1 cellular context compared by ENCODE assay signal in the genomic region with DNA sequence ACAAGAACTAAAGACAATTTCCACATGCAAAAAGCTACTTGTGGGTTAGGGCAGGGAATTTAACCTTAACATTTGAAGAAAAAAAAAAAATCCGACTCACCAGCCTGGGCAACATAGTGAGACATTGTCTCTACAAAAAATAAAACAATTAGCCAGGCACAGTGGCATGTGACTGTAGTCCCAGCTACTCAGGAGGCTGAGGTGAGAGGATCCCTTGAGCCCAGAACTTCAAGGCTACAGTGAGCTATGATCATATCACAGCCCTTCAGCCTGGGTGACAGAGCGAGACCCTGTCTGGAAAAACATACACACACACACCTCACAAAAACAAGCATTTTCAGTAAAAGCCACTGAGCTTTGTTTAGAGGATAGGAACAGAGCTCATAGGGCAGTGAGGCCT.
TF ChIP-seq lines count a peak whose summit lies in the region.

No MANE protein-coding gene starts in this region.

TF ChIP-seq in K562, 482 proteins besides CTCF, POLR2A, EP300 and RAD21 (continued from another document):
- TF ChIP-seq, protein P1, sequence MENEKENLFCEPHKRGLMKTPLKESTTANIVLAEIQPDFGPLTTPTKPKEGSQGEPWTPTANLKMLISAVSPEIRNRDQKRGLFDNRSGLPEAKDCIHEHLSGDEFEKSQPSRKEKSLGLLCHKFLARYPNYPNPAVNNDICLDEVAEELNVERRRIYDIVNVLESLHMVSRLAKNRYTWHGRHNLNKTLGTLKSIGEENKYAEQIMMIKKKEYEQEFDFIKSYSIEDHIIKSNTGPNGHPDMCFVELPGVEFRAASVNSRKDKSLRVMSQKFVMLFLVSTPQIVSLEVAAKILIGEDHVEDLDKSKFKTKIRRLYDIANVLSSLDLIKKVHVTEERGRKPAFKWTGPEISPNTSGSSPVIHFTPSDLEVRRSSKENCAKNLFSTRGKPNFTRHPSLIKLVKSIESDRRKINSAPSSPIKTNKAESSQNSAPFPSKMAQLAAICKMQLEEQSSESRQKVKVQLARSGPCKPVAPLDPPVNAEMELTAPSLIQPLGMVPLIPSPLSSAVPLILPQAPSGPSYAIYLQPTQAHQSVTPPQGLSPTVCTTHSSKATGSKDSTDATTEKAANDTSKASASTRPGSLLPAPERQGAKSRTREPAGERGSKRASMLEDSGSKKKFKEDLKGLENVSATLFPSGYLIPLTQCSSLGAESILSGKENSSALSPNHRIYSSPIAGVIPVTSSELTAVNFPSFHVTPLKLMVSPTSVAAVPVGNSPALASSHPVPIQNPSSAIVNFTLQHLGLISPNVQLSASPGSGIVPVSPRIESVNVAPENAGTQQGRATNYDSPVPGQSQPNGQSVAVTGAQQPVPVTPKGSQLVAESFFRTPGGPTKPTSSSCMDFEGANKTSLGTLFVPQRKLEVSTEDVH (IDR thresholded peaks at IDR 0.05; ENCODE audit: low read depth, partially characterized antibody), result no peak
- TF ChIP-seq ZNF436 (CRISPR knock-in tag; IDR thresholded peaks at IDR 0.05) (no peak), ZNF644 (tag; IDR thresholded peaks at IDR 0.05; ENCODE audit: low read depth) (no peak), ZNF354B (CRISPR knock-in tag; IDR thresholded peaks at IDR 0.05) (no peak), ZNF551 (CRISPR knock-in tag; IDR thresholded peaks at IDR 0.05) (no peak), MXI1 (IDR thresholded peaks at IDR 0.05; ENCODE audit: low read depth, low read length) (no peak), ZNF146 (CRISPR knock-in tag; IDR thresholded peaks at IDR 0.05; ENCODE audit: unreplicated experiment) (no peak), RFX1 (IDR thresholded peaks at IDR 0.05) (no peak), NR1H2 (CRISPR knock-in tag; IDR thresholded peaks at IDR 0.05) (no peak)
- TF ChIP-seq, protein P2, sequence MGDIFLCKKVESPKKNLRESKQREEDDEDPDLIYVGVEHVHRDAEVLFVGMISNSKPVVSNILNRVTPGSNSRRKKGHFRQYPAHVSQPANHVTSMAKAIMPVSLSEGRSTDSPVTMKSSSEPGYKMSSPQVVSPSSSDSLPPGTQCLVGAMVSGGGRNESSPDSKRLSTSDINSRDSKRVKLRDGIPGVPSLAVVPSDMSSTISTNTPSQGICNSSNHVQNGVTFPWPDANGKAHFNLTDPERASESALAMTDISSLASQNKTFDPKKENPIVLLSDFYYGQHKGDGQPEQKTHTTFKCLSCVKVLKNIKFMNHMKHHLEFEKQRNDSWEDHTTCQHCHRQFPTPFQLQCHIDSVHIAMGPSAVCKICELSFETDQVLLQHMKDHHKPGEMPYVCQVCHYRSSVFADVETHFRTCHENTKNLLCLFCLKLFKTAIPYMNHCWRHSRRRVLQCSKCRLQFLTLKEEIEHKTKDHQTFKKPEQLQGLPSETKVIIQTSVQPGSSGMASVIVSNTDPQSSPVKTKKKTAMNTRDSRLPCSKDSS (IDR thresholded peaks at IDR 0.05; ENCODE audit: low read depth, partially characterized antibody), result no peak
- TF ChIP-seq, protein P3, sequence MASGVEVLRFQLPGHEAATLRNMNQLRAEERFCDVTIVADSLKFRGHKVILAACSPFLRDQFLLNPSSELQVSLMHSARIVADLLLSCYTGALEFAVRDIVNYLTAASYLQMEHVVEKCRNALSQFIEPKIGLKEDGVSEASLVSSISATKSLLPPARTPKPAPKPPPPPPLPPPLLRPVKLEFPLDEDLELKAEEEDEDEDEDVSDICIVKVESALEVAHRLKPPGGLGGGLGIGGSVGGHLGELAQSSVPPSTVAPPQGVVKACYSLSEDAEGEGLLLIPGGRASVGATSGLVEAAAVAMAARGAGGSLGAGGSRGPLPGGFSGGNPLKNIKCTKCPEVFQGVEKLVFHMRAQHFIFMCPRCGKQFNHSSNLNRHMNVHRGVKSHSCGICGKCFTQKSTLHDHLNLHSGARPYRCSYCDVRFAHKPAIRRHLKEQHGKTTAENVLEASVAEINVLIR (CRISPR knock-in tag; IDR thresholded peaks at IDR 0.05), result no peak
TF ChIP-seq in K562: peak in this region for 0.
